8 cellular contexts compared by ENCODE assay signal in genomic region chr19:1812426-1813196, GRCh38. TPM values are rescaled to one million over a fixed set of nuclear protein-coding genes. Genes with fewer than 3 reads are reported as not detected.
DNase-seq lines count a peak whose midpoint lies in the region; ATAC-seq and TF ChIP-seq lines count a peak whose summit lies in the region.

No MANE protein-coding gene starts in this region.

- peaks cover 15% of the 10 kb centered on the region for H3K4me1 Mint-ChIP-seq in chondrocyte (ENCODE audit: low read depth)

- peak overlapping the region; percentile 89 for H3K4me3 Mint-ChIP-seq in chondrocyte (ENCODE audit: unreplicated experiment)

- ATAC-seq in GM18909 (IDR thresholded peaks at IDR 0.05; ENCODE audit: poor library complexity, unreplicated experiment) (peak; percentile 78), HG03159 (IDR thresholded peaks at IDR 0.05; ENCODE audit: unreplicated experiment) (peak; percentile 68)

- no peaks in the 10 kb centered on the region for H3K9me3 Mint-ChIP-seq in chondrocyte (ENCODE audit: low read depth)

- peak overlapping the region; percentile 81 for H3K27ac Mint-ChIP-seq in chondrocyte (ENCODE audit: unreplicated experiment)

- TF ChIP-seq CTCF in AG09319 (IDR thresholded peaks at IDR 0.05; ENCODE audit: low read depth, low read length) (peak; percentile 55), chondrocyte (IDR thresholded peaks at IDR 0.05) (peak; percentile 86)

- DNase-seq in AG09319 (ENCODE audit: extremely low read depth, low read depth), result peak; percentile 88
- DNase-seq in NCI-H345 treated with DMSO at 0.1 percent for 48 hours (lab: John Stamatoyannopoulos, UW; ENCODE audit: unreplicated experiment), result peak; percentile 72
- peak; percentile 83 for DNase-seq in activated CD4-positive, CD25-positive, alpha-beta regulatory T cell treated with anti-CD3 and anti-CD28 coated beads, Interleukin-2, amount 50 U/mL, for 72 hours
- no peak for DNase-seq in chondrocyte (ENCODE audit: low spot score)
- DNase-seq in kidney tubule cell (ENCODE audit: low spot score), result peak; percentile 97
- peak; percentile 50 to 84 (median 61) for DNase-seq in stimulated activated CD4-positive, alpha-beta T cell treated with anti-CD3 and anti-CD28 coated beads, Interleukin-1b, Interleukin-23, amount 100 ng/mL, for 24 hours (ENCODE audit: low read depth in 4 of 4, low spot score in 1 of 4)

- peaks cover 1% of the 10 kb centered on the region for H3K36me3 Mint-ChIP-seq in chondrocyte (ENCODE audit: low read depth)

- H3K27me3 Mint-ChIP-seq in chondrocyte (ENCODE audit: low read depth), result no peaks in the 10 kb centered on the region

RNA-seq across cellular contexts. Expression of gene ATP8B3, which starts 0.5 kb away (rescaled TPM):
- 1.9 to 6.0 TPM (median 5.7 TPM) in 3 replicates for total RNA-seq in chondrocyte

RNA-seq across cellular contexts. Expression of gene REXO1, which starts 35.7 kb away (rescaled TPM):
- total RNA-seq in chondrocyte, result 22.2 to 24.9 TPM (median 24.9 TPM) in 3 replicates

RNA-seq across cellular contexts. Expression of gene KLF16, which starts 50.8 kb away (rescaled TPM):
- 25.0 to 38.9 TPM (median 38.9 TPM) in 3 replicates for total RNA-seq in chondrocyte

RNA-seq across cellular contexts. Expression of gene ONECUT3, which starts 59.3 kb away (rescaled TPM):
- total RNA-seq in chondrocyte, result not detected in 3 replicates
